ENCODE assay signal across 9 cellular contexts in genomic region chr6:42963855-42964605, GRCh38. TPM values are rescaled to one million over a fixed set of nuclear protein-coding genes. Genes with fewer than 3 reads are reported as not detected.
DNase-seq lines count a peak whose midpoint lies in the region; ATAC-seq and TF ChIP-seq lines count a peak whose summit lies in the region.
"Had no signal": no experiment of that assay in that cellular context is flagged by ENCODE, and none has a peak within 500 bp of the region (broad histone marks: within the 10 kb centered on the region; RNA-seq: fewer than 3 reads in every experiment).

No MANE protein-coding gene starts in this region.

- no peak overlapping the region for H3K4me3 Mint-ChIP-seq in endodermal cell

- no peaks in the 10 kb centered on the region for H3K27me3 ChIP-seq in BJ (ENCODE audit: control insufficient read depth, insufficient read depth, low read length)
- H3K27me3 ChIP-seq in endodermal cell (ENCODE audit: control insufficient read depth, insufficient read depth, low read length, poor library complexity, severe bottlenecking): peaks cover 24% of the 10 kb centered on the region

- no peak overlapping the region for H3K9ac ChIP-seq in endodermal cell (ENCODE audit: extremely low read depth, low read length, poor library complexity, severe bottlenecking)

- H3K36me3 ChIP-seq in BJ (ENCODE audit: control insufficient read depth, insufficient read depth, low read length) (peaks cover 23% of the 10 kb centered on the region), endodermal cell (ENCODE audit: control insufficient read depth, insufficient read depth, low read length) (no peaks in the 10 kb centered on the region)

- H3K9me3 Mint-ChIP-seq in endodermal cell: no peaks in the 10 kb centered on the region

- peaks cover 26% of the 10 kb centered on the region for H3K27me3 Mint-ChIP-seq in endodermal cell (ENCODE audit: insufficient read depth)

- no peaks in the 10 kb centered on the region for H3K9me3 ChIP-seq in endodermal cell (ENCODE audit: control insufficient read depth, low read length)

- ATAC-seq in stimulated activated naive CD8-positive, alpha-beta T cell treated with anti-CD3 and anti-CD28 coated beads, Interleukin-15, Interleukin-2, amounts not matched to agents 100 U/mL and 50 U/mL, for 24 hours: peak; percentile 41
- ATAC-seq in GM21528 (IDR thresholded peaks at IDR 0.05; ENCODE audit: low FRiP score, unreplicated experiment): no peak
- no peak for ATAC-seq in HG02610 (IDR thresholded peaks at IDR 0.05; ENCODE audit: unreplicated experiment)
- no peak for ATAC-seq in HG02981 (IDR thresholded peaks at IDR 0.05; ENCODE audit: unreplicated experiment)

- H3K36me3 Mint-ChIP-seq in endodermal cell (ENCODE audit: low read depth): peaks cover 33% of the 10 kb centered on the region

- H3K27ac ChIP-seq in endodermal cell (ENCODE audit: low read depth, low read length): no peak overlapping the region
- H3K27ac ChIP-seq: epithelial cell of prostate had no signal

- peak; percentile 45 for TF ChIP-seq CTCF in BJ (IDR thresholded peaks at IDR 0.05; ENCODE audit: insufficient read depth, low read depth, low read length)
- peak; percentile 70 for TF ChIP-seq CTCF in endodermal cell (conservative IDR thresholded peaks at IDR 0.05)

- H3K4me3 ChIP-seq in BJ (ENCODE audit: low read depth, low read length) (no peak overlapping the region), endodermal cell (ENCODE audit: low read length) (no peak overlapping the region)

- POLR2A ChIA-PET in BJ (lab: Charles Lee): no interaction called here

- no peaks in the 10 kb centered on the region for H3K4me1 ChIP-seq in endodermal cell (ENCODE audit: control insufficient read depth, insufficient read depth, low read length)

- CTCF ChIA-PET in BJ (lab: Yijun Ruan, JAX): interaction anchor here (0.8 to 3.2 kb wide), 7 partner anchors 10 to 180 kb away, joined by 3 to 12 read pairs (median 3); no protein-coding TSS in a partner anchor

- no peak for DNase-seq in BJ (ENCODE audit: low read depth)
- DNase-seq in H4 (ENCODE audit: low spot score): peak; percentile 42
- DNase-seq in RPMI8226: peak; percentile 55
- peak; percentile 96 for DNase-seq in endodermal cell
- peak; percentile 49 for DNase-seq in stimulated activated naive CD8-positive, alpha-beta T cell treated with anti-CD3 and anti-CD28 coated beads, Interleukin-15, Interleukin-2, amounts not matched to agents 100 U/mL and 50 U/mL, for 24 hours

- 77 to 100% methylated on average over 2 to 9 of the region's 9 CpGs for WGBS in endodermal cell (ENCODE audit: insufficient coverage in 1 of 2, insufficient read length in 1 of 2), 2 experiments

- H3K27ac Mint-ChIP-seq in endodermal cell: no peak overlapping the region

- H3K4me1 Mint-ChIP-seq in endodermal cell: peaks cover 6% of the 10 kb centered on the region

RNA-seq across cellular contexts. Expression of gene GNMT, which starts 3.5 kb away (rescaled TPM):
- polyA plus RNA-seq in BJ (2011; rRNA removed): 0.10 and 0.39 TPM in 2 replicates
- polyA minus RNA-seq in BJ (2011; rRNA and poly(A)+ RNA removed): 0.33 TPM in 1 of 2 replicates, not detected in the other
- not detected in 2 replicates for total RNA-seq in H4 (2014; rRNA removed; shearing (Covaris generic))
- under 1 TPM; 0.75 to 0.84 TPM for total RNA-seq in endodermal cell
- 1.1 TPM for polyA plus RNA-seq in endodermal cell (2013, experiment 1 of 2)
- polyA plus RNA-seq in endodermal cell (2013, experiment 2 of 2): 1.1 TPM

RNA-seq across cellular contexts. Expression of gene PEX6, which starts 15.0 kb away (rescaled TPM):
- 2.8 and 5.6 TPM in 2 replicates for polyA plus RNA-seq in BJ (2011; rRNA removed)
- 3.5 and 3.8 TPM in 2 replicates for polyA minus RNA-seq in BJ (2011; rRNA and poly(A)+ RNA removed)
- total RNA-seq in H4 (2014; rRNA removed; shearing (Covaris generic)): 39.2 and 45.8 TPM in 2 replicates
- total RNA-seq in endodermal cell: 10 to 100 TPM; 17.2 to 21.4 TPM
- polyA plus RNA-seq in endodermal cell (2013, experiment 1 of 2): 8.5 TPM
- 7.7 TPM for polyA plus RNA-seq in endodermal cell (2013, experiment 2 of 2)

RNA-seq across cellular contexts. Expression of gene PPP2R5D, which starts 20.3 kb away (rescaled TPM):
- 52.7 and 61.8 TPM in 2 replicates for polyA plus RNA-seq in BJ (2011; rRNA removed)
- polyA minus RNA-seq in BJ (2011; rRNA and poly(A)+ RNA removed): 29.2 and 54.3 TPM in 2 replicates
- 61.1 and 70.8 TPM in 2 replicates for total RNA-seq in H4 (2014; rRNA removed; shearing (Covaris generic))
- total RNA-seq in endodermal cell: 10 to 100 TPM; 57.5 to 59.1 TPM
- 62.5 TPM for polyA plus RNA-seq in endodermal cell (2013, experiment 1 of 2)
- polyA plus RNA-seq in endodermal cell (2013, experiment 2 of 2): 65.9 TPM

RNA-seq across cellular contexts. Expression of gene CNPY3, which starts 34.8 kb away (rescaled TPM):
- polyA plus RNA-seq in BJ (2011; rRNA removed): 45.7 and 50.6 TPM in 2 replicates
- 14.9 and 24.5 TPM in 2 replicates for polyA minus RNA-seq in BJ (2011; rRNA and poly(A)+ RNA removed)
- 34.0 and 50.6 TPM in 2 replicates for total RNA-seq in H4 (2014; rRNA removed; shearing (Covaris generic))
- total RNA-seq in endodermal cell: 10 to 100 TPM; 72.7 to 73.6 TPM
- 57.4 TPM for polyA plus RNA-seq in endodermal cell (2013, experiment 1 of 2)
- polyA plus RNA-seq in endodermal cell (2013, experiment 2 of 2): 50.6 TPM

RNA-seq across cellular contexts. Expression of gene PTCRA, which starts 48.2 kb away (rescaled TPM):
- polyA plus RNA-seq in BJ (2011; rRNA removed): not detected in 2 replicates
- not detected in 2 replicates for polyA minus RNA-seq in BJ (2011; rRNA and poly(A)+ RNA removed)
- total RNA-seq in H4 (2014; rRNA removed; shearing (Covaris generic)): not detected in 2 replicates
- not detected for total RNA-seq in endodermal cell
- polyA plus RNA-seq in endodermal cell (2013, experiment 1 of 2): not detected
- polyA plus RNA-seq in endodermal cell (2013, experiment 2 of 2): not detected
